In the genomic region with DNA sequence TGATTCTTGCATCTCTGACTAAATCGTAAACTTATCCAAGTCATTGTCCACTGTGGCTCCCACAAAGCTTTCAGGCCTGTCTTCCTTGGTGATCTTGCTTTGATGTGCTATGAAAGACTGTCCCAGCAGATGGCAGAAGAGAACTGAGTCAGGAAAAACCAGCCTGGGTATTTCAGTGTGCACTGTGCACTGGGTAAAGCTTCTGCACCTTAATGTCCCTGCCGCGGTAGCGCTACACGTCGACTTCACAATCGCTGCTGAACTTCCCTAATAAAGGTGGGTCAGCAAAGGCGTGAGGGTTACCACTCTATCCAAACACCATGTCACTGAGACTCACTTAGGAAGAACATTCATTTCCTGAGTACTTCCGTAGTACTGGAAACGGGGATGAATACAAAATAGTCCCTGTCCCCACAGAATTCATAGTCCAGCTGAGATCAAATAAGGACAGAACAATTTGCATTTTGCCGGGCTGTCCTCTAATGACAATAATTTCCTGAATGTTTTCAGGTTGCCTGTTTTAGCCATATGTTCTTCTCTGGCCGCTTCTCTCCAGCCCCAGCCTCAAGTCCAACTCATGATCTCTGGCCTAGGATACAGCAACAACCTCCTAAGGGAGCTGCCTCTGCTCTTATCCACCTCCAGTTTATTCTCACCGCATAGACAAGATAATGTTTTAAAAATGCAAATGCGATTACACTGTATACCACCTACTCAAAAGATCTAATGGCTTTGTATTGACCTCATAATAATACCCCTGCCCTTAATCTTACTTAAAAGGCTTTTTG, we compare ENCODE assay signal across 1 cellular context.
TF ChIP-seq lines count a peak whose summit lies in the region.

No MANE protein-coding gene starts in this region.

TF ChIP-seq in IMR-90, 13 proteins besides CTCF, POLR2A, EP300 and RAD21:
- TF ChIP-seq SMC3 (IDR thresholded peaks at IDR 0.05; ENCODE audit: low read depth, low read length) (peak; percentile 94), MXI1 (IDR thresholded peaks at IDR 0.05; ENCODE audit: borderline replicate concordance, low read depth, low read length) (no peak)
